41 cellular contexts compared by ENCODE assay signal in genomic region chr4:97262769-97263168, GRCh38.
"Had no signal": no experiment of that assay in that cellular context is flagged by ENCODE, and none has a peak within 500 bp of the region (broad histone marks: within the 10 kb centered on the region; RNA-seq: fewer than 3 reads in every experiment).

No MANE protein-coding gene starts in this region.

- H3K4me1 Mint-ChIP-seq: activated naive CD4-positive, alpha-beta T cell treated with anti-CD3 and anti-CD28 coated beads, Interleukin-2, amount 10 ng/mL, durations not matched to agents 7 days and 5 days; activated naive CD4-positive, alpha-beta T cell treated with anti-CD3 and anti-CD28 coated beads, Interleukin-2, amount 50 U/mL, for 24 hours; activated naive CD8-positive, alpha-beta T cell treated with anti-CD3 and anti-CD28 coated beads for 36 hours; activated naive CD8-positive, alpha-beta T cell treated with anti-CD3 and anti-CD28 coated beads, Interleukin-2, amount 10 ng/mL, durations not matched to agents 7 days and 5 days; activated naive CD8-positive, alpha-beta T cell treated with anti-CD3 and anti-CD28 coated beads, Interleukin-2, amount 50 U/mL, for 24 hours; activated T-helper 17 cell treated with anti-CD3 and anti-CD28 coated beads, Interleukin-2, amount 50 U/mL, for 72 hours; brain; central memory CD8-positive, alpha-beta T cell had no signal

- FAIRE-seq: astrocyte, bronchial epithelial cell had no signal

- H3K27ac ChIP-seq: adrenal gland, ascending aorta, body of pancreas, brain microvascular endothelial cell, breast epithelium, cardiac muscle cell had no signal

- H3K4me3 Mint-ChIP-seq: activated naive CD4-positive, alpha-beta T cell treated with anti-CD3 and anti-CD28 coated beads for 36 hours; activated naive CD4-positive, alpha-beta T cell treated with anti-CD3 and anti-CD28 coated beads, Interleukin-2, amount 10 ng/mL, durations not matched to agents 7 days and 5 days; activated naive CD4-positive, alpha-beta T cell treated with anti-CD3 and anti-CD28 coated beads, Interleukin-2, amount 50 U/mL, for 24 hours; activated naive CD8-positive, alpha-beta T cell; activated naive CD8-positive, alpha-beta T cell treated with anti-CD3 and anti-CD28 coated beads for 36 hours; activated naive CD8-positive, alpha-beta T cell treated with anti-CD3 and anti-CD28 coated beads, Interleukin-2, amount 10 ng/mL, durations not matched to agents 7 days and 5 days; activated naive CD8-positive, alpha-beta T cell treated with anti-CD3 and anti-CD28 coated beads, Interleukin-2, amount 50 U/mL, for 24 hours; activated T-cell treated with anti-CD3 and anti-CD28 coated beads, Interleukin-2, amount 50 U/mL, for 24 hours; activated T-cell treated with anti-CD3 and anti-CD28 coated beads, Interleukin-2, amount 50 U/mL, for 4 hours; activated T-cell treated with anti-CD3 and anti-CD28 coated beads, Interleukin-2, amount 50 U/mL, for 72 hours; activated T-helper 1 cell treated with anti-CD3 and anti-CD28 coated beads, Interleukin-12 subunit alpha, Interleukin-12 subunit beta, Interleukin-2, Interleukin-4 antibody, amounts not matched to agents 30 ng/mL and 10 ng/mL and 1 ng/mL, durations not matched to agents 14 hours and 24 hours and 36 hours; activated T-helper 17 cell treated with anti-CD3 and anti-CD28 coated beads, Interleukin-2, amount 50 U/mL, for 72 hours; brain; central memory CD8-positive, alpha-beta T cell had no signal

- H3K9me3 ChIP-seq: adrenal gland, ascending aorta, body of pancreas, breast epithelium had no signal

- H3K4me1 ChIP-seq: adrenal gland, ascending aorta, body of pancreas, breast epithelium had no signal

- H3K36me3 ChIP-seq: adrenal gland, ascending aorta, brain microvascular endothelial cell, breast epithelium, cardiac muscle cell had no signal

- H3K27ac Mint-ChIP-seq: activated naive CD4-positive, alpha-beta T cell treated with anti-CD3 and anti-CD28 coated beads for 36 hours; activated naive CD4-positive, alpha-beta T cell treated with anti-CD3 and anti-CD28 coated beads, Interleukin-2, amount 10 ng/mL, durations not matched to agents 7 days and 5 days; activated naive CD4-positive, alpha-beta T cell treated with anti-CD3 and anti-CD28 coated beads, Interleukin-2, amount 50 U/mL, for 24 hours; activated naive CD4-positive, alpha-beta T cell treated with anti-CD3 and anti-CD28 coated beads, Interleukin-2, amount 50 U/mL, for 72 hours; activated naive CD8-positive, alpha-beta T cell; activated naive CD8-positive, alpha-beta T cell treated with anti-CD3 and anti-CD28 coated beads for 36 hours; activated naive CD8-positive, alpha-beta T cell treated with anti-CD3 and anti-CD28 coated beads, Interleukin-2, amount 10 ng/mL, durations not matched to agents 7 days and 5 days; activated naive CD8-positive, alpha-beta T cell treated with anti-CD3 and anti-CD28 coated beads, Interleukin-2, amount 50 U/mL, for 24 hours; activated T-cell treated with anti-CD3 and anti-CD28 coated beads, Interleukin-2, amount 50 U/mL, for 24 hours; activated T-cell treated with anti-CD3 and anti-CD28 coated beads, Interleukin-2, amount 50 U/mL, for 72 hours; activated T-helper 1 cell treated with anti-CD3 and anti-CD28 coated beads, Interleukin-12 subunit alpha, Interleukin-12 subunit beta, Interleukin-2, Interleukin-4 antibody, amounts not matched to agents 30 ng/mL and 10 ng/mL and 1 ng/mL, durations not matched to agents 14 hours and 24 hours and 36 hours; activated T-helper 17 cell treated with anti-CD3 and anti-CD28 coated beads, Interleukin-2, amount 50 U/mL, for 72 hours; activated T-helper 2 cell treated with anti-CD3 and anti-CD28 coated beads, Interferon-gamma antibody, Interleukin-2, Interleukin-4, amounts not matched to agents 10 μg/mL and 5 μg/mL and 100 μg/mL, durations not matched to agents 14 hours and 24 hours and 36 hours; brain had no signal

- H3K27me3 ChIP-seq: adrenal gland, ascending aorta, body of pancreas, brain microvascular endothelial cell, breast epithelium, cardiac muscle cell had no signal

- H3K9me3 Mint-ChIP-seq: activated T-helper 17 cell treated with anti-CD3 and anti-CD28 coated beads, Interleukin-2, amount 50 U/mL, for 72 hours had no signal

- ATAC-seq: activated naive CD4-positive, alpha-beta T cell treated with anti-CD3 and anti-CD28 coated beads, Interleukin-2, amount 50 U/mL, for 72 hours; activated naive CD8-positive, alpha-beta T cell treated with anti-CD3 and anti-CD28 coated beads, Interleukin-2, amount 50 U/mL, for 24 hours; activated T-cell treated with anti-CD3 and anti-CD28 coated beads, Interleukin-2, amount 50 U/mL, for 4 hours; activated T-cell treated with anti-CD3 and anti-CD28 coated beads, Interleukin-2, amount 50 U/mL, for 72 hours; activated T-helper 17 cell treated with anti-CD3 and anti-CD28 coated beads, Interleukin-2, amount 50 U/mL, for 72 hours; body of pancreas had no signal

- H3K4me3 ChIP-seq: adrenal gland, ascending aorta, body of pancreas, breast epithelium, cardiac muscle cell had no signal

- DNase-seq: activated effector memory CD4-positive, alpha-beta T cell treated with anti-CD3 and anti-CD28 coated beads, Interleukin-2, amount 50 U/mL, for 16 hours; activated effector memory CD4-positive, alpha-beta T cell treated with Interleukin-2 at 50 U/mL for 16 hours; activated gamma-delta T cell; activated gamma-delta T cell treated with Interleukin-2 at 50 U/mL for 16 hours; activated naive CD4-positive, alpha-beta T cell; activated naive CD4-positive, alpha-beta T cell treated with anti-CD3 and anti-CD28 coated beads for 36 hours; activated naive CD4-positive, alpha-beta T cell treated with anti-CD3 and anti-CD28 coated beads, Interleukin-2, amount 10 ng/mL, durations not matched to agents 7 days and 5 days; activated naive CD4-positive, alpha-beta T cell treated with anti-CD3 and anti-CD28 coated beads, Interleukin-2, amount 50 U/mL, for 16 hours; activated naive CD4-positive, alpha-beta T cell treated with Interleukin-2 at 50 U/mL for 16 hours; activated naive CD8-positive, alpha-beta T cell treated with anti-CD3 and anti-CD28 coated beads for 36 hours; activated naive CD8-positive, alpha-beta T cell treated with anti-CD3 and anti-CD28 coated beads, Interleukin-2, amount 10 ng/mL, durations not matched to agents 7 days and 5 days; activated naive CD8-positive, alpha-beta T cell treated with anti-CD3 and anti-CD28 coated beads, Interleukin-2, amount 50 U/mL, for 24 hours; activated T-cell treated with anti-CD3 and anti-CD28 coated beads for 4 hours; activated T-cell treated with anti-CD3 and anti-CD28 coated beads, Interleukin-2, amount 50 U/mL, for 1 hour; activated T-cell treated with anti-CD3 and anti-CD28 coated beads, Interleukin-2, amount 50 U/mL, for 24 hours; activated T-cell treated with anti-CD3 and anti-CD28 coated beads, Interleukin-2, amount 50 U/mL, for 4 hours; activated T-cell treated with anti-CD3 and anti-CD28 coated beads, Interleukin-2, amount 50 U/mL, for 48 hours; activated T-cell treated with anti-CD3 and anti-CD28 coated beads, Interleukin-2, amount 50 U/mL, for 72 hours; adrenal gland; amniotic stem cell; amygdala; anterior cingulate cortex; aorta; body of pancreas; brain microvascular endothelial cell; caudate nucleus; central memory CD4-positive, alpha-beta T cell; cerebellar nuclear complex had no signal

- H3K27me3 Mint-ChIP-seq: activated naive CD4-positive, alpha-beta T cell treated with anti-CD3 and anti-CD28 coated beads, Interleukin-2, amount 10 ng/mL, durations not matched to agents 7 days and 5 days; activated naive CD4-positive, alpha-beta T cell treated with anti-CD3 and anti-CD28 coated beads, Interleukin-2, amount 50 U/mL, for 24 hours; activated naive CD8-positive, alpha-beta T cell; activated naive CD8-positive, alpha-beta T cell treated with anti-CD3 and anti-CD28 coated beads for 36 hours; activated naive CD8-positive, alpha-beta T cell treated with anti-CD3 and anti-CD28 coated beads, Interleukin-2, amount 10 ng/mL, durations not matched to agents 7 days and 5 days; activated naive CD8-positive, alpha-beta T cell treated with anti-CD3 and anti-CD28 coated beads, Interleukin-2, amount 50 U/mL, for 24 hours; activated T-cell treated with anti-CD3 and anti-CD28 coated beads, Interleukin-2, amount 50 U/mL, for 24 hours; activated T-helper 17 cell treated with anti-CD3 and anti-CD28 coated beads, Interleukin-2, amount 50 U/mL, for 72 hours; central memory CD8-positive, alpha-beta T cell had no signal

- H3K36me3 Mint-ChIP-seq: activated naive CD4-positive, alpha-beta T cell treated with anti-CD3 and anti-CD28 coated beads, Interleukin-2, amount 10 ng/mL, durations not matched to agents 7 days and 5 days; activated naive CD4-positive, alpha-beta T cell treated with anti-CD3 and anti-CD28 coated beads, Interleukin-2, amount 50 U/mL, for 24 hours; activated naive CD8-positive, alpha-beta T cell; activated naive CD8-positive, alpha-beta T cell treated with anti-CD3 and anti-CD28 coated beads for 36 hours; activated naive CD8-positive, alpha-beta T cell treated with anti-CD3 and anti-CD28 coated beads, Interleukin-2, amount 10 ng/mL, durations not matched to agents 7 days and 5 days; brain had no signal
